Comparison of ENCODE assay signal across 8 cellular contexts in the genomic region with DNA sequence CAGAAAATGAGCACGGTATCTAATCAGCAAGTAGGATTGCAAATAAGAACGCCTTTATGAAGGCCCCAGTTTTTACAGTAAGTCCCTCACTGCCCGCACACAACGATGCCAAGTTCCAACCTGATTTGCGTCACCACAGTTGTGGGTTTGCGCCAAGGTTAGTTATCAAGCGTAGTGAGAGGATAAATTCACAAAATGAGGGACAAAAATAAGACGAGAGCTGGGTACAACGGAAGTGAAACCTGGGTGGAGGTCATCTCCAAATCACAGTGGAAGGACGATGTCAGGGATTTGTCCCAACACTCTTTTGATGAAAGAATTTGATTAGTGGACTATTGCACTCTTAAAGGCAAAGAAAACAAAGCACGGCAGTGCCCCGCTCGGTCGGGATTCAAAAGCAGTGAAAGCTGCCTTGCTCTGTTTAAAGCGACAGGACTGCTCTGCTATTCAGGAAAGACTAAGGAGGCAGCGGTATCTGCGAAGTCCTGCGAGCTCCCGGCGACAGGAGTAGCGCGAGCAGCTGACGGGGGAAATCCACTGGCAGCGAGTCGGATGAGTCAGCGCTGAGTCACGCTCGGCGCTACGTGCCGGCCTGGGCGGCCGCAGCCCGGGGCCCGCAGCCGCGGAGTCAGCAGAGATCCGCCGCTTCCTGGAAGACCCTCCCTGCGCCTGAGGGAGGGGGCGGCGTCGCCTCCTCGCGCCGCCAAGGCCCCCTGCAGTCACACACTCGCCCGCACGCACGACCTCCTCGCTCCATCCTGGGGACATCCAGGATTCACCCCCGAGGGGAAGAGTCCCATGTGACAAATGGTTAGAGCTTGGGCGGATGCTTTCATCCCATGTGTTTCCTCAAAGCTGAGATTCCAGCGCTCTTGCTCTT.
DNase-seq lines count a peak whose midpoint lies in the region; ATAC-seq and TF ChIP-seq lines count a peak whose summit lies in the region.

No MANE protein-coding gene starts in this region.

- peak overlapping the region; percentile 81 for H3K4me3 Mint-ChIP-seq in activated T-helper 1 cell treated with anti-CD3 and anti-CD28 coated beads, Interleukin-12 subunit alpha, Interleukin-12 subunit beta, Interleukin-2, Interleukin-4 antibody, amounts not matched to agents 30 ng/mL and 10 ng/mL and 1 ng/mL, durations not matched to agents 14 hours and 24 hours and 36 hours
- H3K4me3 Mint-ChIP-seq in naive B cell = peak overlapping the region; percentile 85 to 99 (median 90)
- peak overlapping the region; percentile 74 for H3K4me3 Mint-ChIP-seq in stimulated activated effector memory CD8-positive, alpha-beta T cell treated with anti-CD3 and anti-CD28 coated beads, Interleukin-12 subunit alpha, Interleukin-12 subunit beta, amount 100 ng/mL, for 72 hours

- peaks cover 12% of the 10 kb centered on the region for H3K9me3 Mint-ChIP-seq in activated T-helper 1 cell treated with anti-CD3 and anti-CD28 coated beads, Interleukin-12 subunit alpha, Interleukin-12 subunit beta, Interleukin-2, Interleukin-4 antibody, amounts not matched to agents 30 ng/mL and 10 ng/mL and 1 ng/mL, durations not matched to agents 14 hours and 24 hours and 36 hours
- peaks cover 1 to 10% (median 5%) of the 10 kb centered on the region in 7 donors for H3K9me3 Mint-ChIP-seq in naive B cell
- H3K9me3 Mint-ChIP-seq in stimulated activated effector memory CD8-positive, alpha-beta T cell treated with anti-CD3 and anti-CD28 coated beads, Interleukin-12 subunit alpha, Interleukin-12 subunit beta, amount 100 ng/mL, for 72 hours = peaks cover 10% of the 10 kb centered on the region

- H3K27ac Mint-ChIP-seq in activated T-helper 1 cell treated with anti-CD3 and anti-CD28 coated beads, Interleukin-12 subunit alpha, Interleukin-12 subunit beta, Interleukin-2, Interleukin-4 antibody, amounts not matched to agents 30 ng/mL and 10 ng/mL and 1 ng/mL, durations not matched to agents 14 hours and 24 hours and 36 hours = peak overlapping the region; percentile 82
- peak overlapping the region; percentile 43 to 97 (median 88) for H3K27ac Mint-ChIP-seq in naive B cell
- H3K27ac Mint-ChIP-seq in stimulated activated effector memory CD8-positive, alpha-beta T cell treated with anti-CD3 and anti-CD28 coated beads, Interleukin-12 subunit alpha, Interleukin-12 subunit beta, amount 100 ng/mL, for 72 hours = peak overlapping the region; percentile 98

- H3K36me3 Mint-ChIP-seq in activated T-helper 1 cell treated with anti-CD3 and anti-CD28 coated beads, Interleukin-12 subunit alpha, Interleukin-12 subunit beta, Interleukin-2, Interleukin-4 antibody, amounts not matched to agents 30 ng/mL and 10 ng/mL and 1 ng/mL, durations not matched to agents 14 hours and 24 hours and 36 hours (ENCODE audit: low read depth) = peaks cover 7% of the 10 kb centered on the region
- H3K36me3 Mint-ChIP-seq in naive B cell = peaks cover 0 to 7% of the 10 kb centered on the region in 2 donors
- peaks cover 16% of the 10 kb centered on the region for H3K36me3 Mint-ChIP-seq in stimulated activated effector memory CD8-positive, alpha-beta T cell treated with anti-CD3 and anti-CD28 coated beads, Interleukin-12 subunit alpha, Interleukin-12 subunit beta, amount 100 ng/mL, for 72 hours

- H3K27me3 Mint-ChIP-seq in activated T-helper 1 cell treated with anti-CD3 and anti-CD28 coated beads, Interleukin-12 subunit alpha, Interleukin-12 subunit beta, Interleukin-2, Interleukin-4 antibody, amounts not matched to agents 30 ng/mL and 10 ng/mL and 1 ng/mL, durations not matched to agents 14 hours and 24 hours and 36 hours (ENCODE audit: insufficient read depth) = peaks cover 4% of the 10 kb centered on the region
- peaks cover 0 to 9% (median 0%) of the 10 kb centered on the region in 3 donors for H3K27me3 Mint-ChIP-seq in naive B cell

- H3K4me1 Mint-ChIP-seq in activated T-helper 1 cell treated with anti-CD3 and anti-CD28 coated beads, Interleukin-12 subunit alpha, Interleukin-12 subunit beta, Interleukin-2, Interleukin-4 antibody, amounts not matched to agents 30 ng/mL and 10 ng/mL and 1 ng/mL, durations not matched to agents 14 hours and 24 hours and 36 hours (ENCODE audit: low read depth) = peaks cover 40% of the 10 kb centered on the region
- H3K4me1 Mint-ChIP-seq in naive B cell = peaks cover 17 to 21% (median 18%) of the 10 kb centered on the region in 3 donors
- peaks cover 55% of the 10 kb centered on the region for H3K4me1 Mint-ChIP-seq in stimulated activated effector memory CD8-positive, alpha-beta T cell treated with anti-CD3 and anti-CD28 coated beads, Interleukin-12 subunit alpha, Interleukin-12 subunit beta, amount 100 ng/mL, for 72 hours

- DNase-seq in DMS114 treated with DMSO at 0.1 percent for 48 hours (lab: John Stamatoyannopoulos, UW; ENCODE audit: unreplicated experiment) = peak; percentile 69
- peak; percentile 86 for DNase-seq in HuH-7 (ENCODE audit: low spot score)
- peak; percentile 84 for DNase-seq in activated T-helper 1 cell treated with anti-CD3 and anti-CD28 coated beads, Interleukin-12 subunit alpha, Interleukin-12 subunit beta, Interleukin-2, Interleukin-4 antibody, amounts not matched to agents 30 ng/mL and 10 ng/mL and 1 ng/mL, durations not matched to agents 14 hours and 24 hours and 36 hours (ENCODE audit: low spot score)
- peak; percentile 98 for DNase-seq in fibroblast of gingiva (ENCODE audit: low read depth)
- peak; percentile 65 for DNase-seq in naive B cell
- DNase-seq in stimulated activated effector memory CD8-positive, alpha-beta T cell treated with anti-CD3 and anti-CD28 coated beads, Interleukin-12 subunit alpha, Interleukin-12 subunit beta, amount 100 ng/mL, for 72 hours (ENCODE audit: low spot score in 2 of 2) = peak; percentile 86 to 94

- intact Hi-C loops in activated T-helper 1 cell treated with anti-CD3 and anti-CD28 coated beads, Interleukin-12 subunit alpha, Interleukin-12 subunit beta, Interleukin-2, Interleukin-4 antibody, amounts not matched to agents 30 ng/mL and 10 ng/mL and 1 ng/mL, durations not matched to agents 14 hours and 24 hours and 36 hours (cut with micrococcal nuclease) = loop anchor here (1.0 to 5.0 kb wide), 8 partner anchors 11 to 873 kb away; a partner anchor contains a TSS

- ATAC-seq in GM21526 (IDR thresholded peaks at IDR 0.05; ENCODE audit: low FRiP score, unreplicated experiment) (peak; percentile 94), naive B cell (ENCODE audit: low read depth in 2 of 2) (peak; percentile 73 to 80)
- ATAC-seq in stimulated activated effector memory CD8-positive, alpha-beta T cell treated with anti-CD3 and anti-CD28 coated beads, Interleukin-12 subunit alpha, Interleukin-12 subunit beta, amount 100 ng/mL, for 72 hours = peak; percentile 95

TF ChIP-seq in PFSK-1, 5 proteins besides CTCF, POLR2A, EP300 and RAD21:
- TF ChIP-seq SIN3A (IDR thresholded peaks at IDR 0.05; ENCODE audit: borderline replicate concordance, insufficient read depth, low read length) (peak; percentile 79; the same call in 1 of the 2 replicates), FOXP2 (optimal IDR thresholded peaks at IDR 0.05; ENCODE audit: borderline replicate concordance, extremely low read depth, extremely low read length, insufficient read depth) (peak; percentile 98), TAF1 (IDR thresholded peaks at IDR 0.05; ENCODE audit: borderline replicate concordance, insufficient read depth, low read length) (peak; percentile 18; the same call in 1 of the 2 replicates), POLR2AphosphoS5 (IDR thresholded peaks at IDR 0.05; ENCODE audit: low read depth, low read length) (peak; percentile 47)
- TF ChIP-seq, protein P1, sequence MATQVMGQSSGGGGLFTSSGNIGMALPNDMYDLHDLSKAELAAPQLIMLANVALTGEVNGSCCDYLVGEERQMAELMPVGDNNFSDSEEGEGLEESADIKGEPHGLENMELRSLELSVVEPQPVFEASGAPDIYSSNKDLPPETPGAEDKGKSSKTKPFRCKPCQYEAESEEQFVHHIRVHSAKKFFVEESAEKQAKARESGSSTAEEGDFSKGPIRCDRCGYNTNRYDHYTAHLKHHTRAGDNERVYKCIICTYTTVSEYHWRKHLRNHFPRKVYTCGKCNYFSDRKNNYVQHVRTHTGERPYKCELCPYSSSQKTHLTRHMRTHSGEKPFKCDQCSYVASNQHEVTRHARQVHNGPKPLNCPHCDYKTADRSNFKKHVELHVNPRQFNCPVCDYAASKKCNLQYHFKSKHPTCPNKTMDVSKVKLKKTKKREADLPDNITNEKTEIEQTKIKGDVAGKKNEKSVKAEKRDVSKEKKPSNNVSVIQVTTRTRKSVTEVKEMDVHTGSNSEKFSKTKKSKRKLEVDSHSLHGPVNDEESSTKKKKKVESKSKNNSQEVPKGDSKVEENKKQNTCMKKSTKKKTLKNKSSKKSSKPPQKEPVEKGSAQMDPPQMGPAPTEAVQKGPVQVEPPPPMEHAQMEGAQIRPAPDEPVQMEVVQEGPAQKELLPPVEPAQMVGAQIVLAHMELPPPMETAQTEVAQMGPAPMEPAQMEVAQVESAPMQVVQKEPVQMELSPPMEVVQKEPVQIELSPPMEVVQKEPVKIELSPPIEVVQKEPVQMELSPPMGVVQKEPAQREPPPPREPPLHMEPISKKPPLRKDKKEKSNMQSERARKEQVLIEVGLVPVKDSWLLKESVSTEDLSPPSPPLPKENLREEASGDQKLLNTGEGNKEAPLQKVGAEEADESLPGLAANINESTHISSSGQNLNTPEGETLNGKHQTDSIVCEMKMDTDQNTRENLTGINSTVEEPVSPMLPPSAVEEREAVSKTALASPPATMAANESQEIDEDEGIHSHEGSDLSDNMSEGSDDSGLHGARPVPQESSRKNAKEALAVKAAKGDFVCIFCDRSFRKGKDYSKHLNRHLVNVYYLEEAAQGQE (IDR thresholded peaks at IDR 0.05; ENCODE audit: insufficient read depth in 1 of 2, low read depth in 2 of 2, low read length in 2 of 2) = peak in 1 of 2 experiments; percentile 63; a peak in 1 of 4 replicates

Comparison
In these comparisons a context has a peak if more than half of its experiments do, and no peak if none do; other contexts are left out.
1. Peak in every context shown above with its lines: DNase-seq and ATAC-seq.